In the genomic region with DNA sequence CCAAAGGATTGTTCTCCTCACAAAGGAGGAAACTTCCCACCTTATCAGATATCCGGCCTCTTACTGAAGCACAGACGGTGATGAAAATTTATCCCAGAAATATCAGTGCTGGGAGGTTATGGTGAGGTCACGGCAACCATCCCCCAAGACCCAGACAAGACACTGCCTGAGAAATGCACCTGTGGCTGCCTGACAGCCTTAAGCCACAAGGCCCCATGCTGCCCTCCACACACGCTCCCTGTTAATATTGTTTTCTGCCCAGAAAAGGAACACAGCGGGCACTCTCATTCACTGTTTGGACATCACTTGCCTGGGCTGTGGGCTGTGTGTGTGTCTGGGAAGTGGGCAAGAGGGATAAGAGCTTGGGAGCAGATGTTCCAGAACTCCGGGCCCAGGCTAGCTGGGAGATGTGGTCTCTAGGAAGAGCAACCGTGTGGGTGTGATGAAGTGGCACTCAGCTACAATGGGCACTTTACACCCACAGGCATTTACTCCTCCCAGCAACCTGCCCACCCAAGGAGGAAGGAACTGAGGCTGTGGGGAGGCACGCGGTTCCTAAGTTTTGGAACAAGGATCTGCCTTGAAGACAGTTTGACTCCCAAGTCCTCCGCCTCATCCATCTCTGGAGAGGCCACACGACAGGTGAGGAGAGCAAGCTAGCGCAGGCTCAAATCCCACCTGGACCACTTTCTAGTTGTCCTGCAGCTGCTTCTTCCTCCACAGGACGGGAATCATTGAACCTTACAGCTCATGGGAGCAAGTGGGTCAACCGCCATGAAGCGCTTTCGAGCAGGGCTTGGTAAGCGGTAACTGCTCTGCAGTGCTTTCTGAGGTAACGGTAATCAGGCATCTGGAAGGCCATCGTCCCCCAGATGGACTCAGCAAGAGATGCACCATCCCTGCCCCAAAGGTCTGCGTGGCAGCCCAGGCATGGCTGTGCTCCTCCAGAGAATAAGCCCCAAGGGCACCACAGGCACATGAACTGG, we compare ENCODE assay signal across 11 cellular contexts.
DNase-seq lines count a peak whose midpoint lies in the region; TF ChIP-seq lines count a peak whose summit lies in the region.
"Had no signal": no experiment of that assay in that cellular context is flagged by ENCODE, and none has a peak within 500 bp of the region (broad histone marks: within the 10 kb centered on the region; RNA-seq: fewer than 3 reads in every experiment).

No MANE protein-coding gene starts in this region.

- H3K4me1 Mint-ChIP-seq in type B pancreatic cell (ENCODE audit: unreplicated experiment) = peaks cover 44% of the 10 kb centered on the region

- no peaks in the 10 kb centered on the region for H3K27me3 ChIP-seq in left ventricle myocardium inferior (ENCODE audit: low read depth)
- no peaks in the 10 kb centered on the region for H3K27me3 ChIP-seq in adipocyte (replicated peaks; ENCODE audit: control insufficient read depth, insufficient read depth, low read length)
- H3K27me3 ChIP-seq: left lung had no signal

- no peak overlapping the region for H3K27ac Mint-ChIP-seq in type B pancreatic cell

- H3K9me3 ChIP-seq in left ventricle myocardium inferior (replicated peaks) (no peaks in the 10 kb centered on the region), adipocyte (ENCODE audit: control insufficient read depth, low read length) (no peaks in the 10 kb centered on the region)
- H3K9me3 ChIP-seq: left lung had no signal

- DNase-seq in left ventricle myocardium inferior = no peak
- no peak for DNase-seq in cardiac septum (ENCODE audit: low spot score)
- no peak for DNase-seq in adipocyte (ENCODE audit: low read depth)
- DNase-seq in myocyte (ENCODE audit: low read depth) = peak; percentile 70
- no peak for DNase-seq in type B pancreatic cell (ENCODE audit: extremely low spot score, unreplicated experiment)
- DNase-seq in NCI-H2029 (lab: John Stamatoyannopoulos, UW) = no peak
- DNase-seq in NCI-H1092 treated with DMSO at 0.1 percent for 48 hours (lab: John Stamatoyannopoulos, UW) = no peak
- DNase-seq in NCI-H146 treated with DMSO at 0.1 percent for 48 hours (lab: John Stamatoyannopoulos, UW; ENCODE audit: unreplicated experiment) = no peak
- DNase-seq: AML-193 had no signal

- H3K4me3 Mint-ChIP-seq in type B pancreatic cell = peak overlapping the region; percentile 9

- H3K9me3 Mint-ChIP-seq in type B pancreatic cell = no peaks in the 10 kb centered on the region

- H3K9ac ChIP-seq in adipocyte (ENCODE audit: low read length) = peak overlapping the region; percentile 35
- H3K9ac ChIP-seq: parathyroid adenoma had no signal

- intact Hi-C loops in left ventricle myocardium inferior (cut with micrococcal nuclease) = no loop called here
- intact Hi-C loops in cardiac septum (cut with DNase I) = no loop called here

- H3K27me3 Mint-ChIP-seq in type B pancreatic cell = no peaks in the 10 kb centered on the region

- H3K4me3 ChIP-seq in left ventricle myocardium inferior (no peak overlapping the region), adipocyte (ENCODE audit: low read length) (no peak overlapping the region)
- H3K4me3 ChIP-seq: left lung had no signal

- peak overlapping the region; percentile 87 for H3K27ac ChIP-seq in left ventricle myocardium inferior (replicated peaks)
- H3K27ac ChIP-seq: left lung, parathyroid adenoma had no signal

- TF ChIP-seq CTCF in left ventricle myocardium inferior (IDR thresholded peaks at IDR 0.05; ENCODE audit: borderline replicate concordance) (no peak), type B pancreatic cell (conservative IDR thresholded peaks at IDR 0.05) (no peak)

- no peaks in the 10 kb centered on the region for H3K36me3 Mint-ChIP-seq in type B pancreatic cell

- H3K4me1 ChIP-seq in left ventricle myocardium inferior (peaks cover 100% of the 10 kb centered on the region), adipocyte (ENCODE audit: control insufficient read depth, insufficient read depth, low read length) (peaks cover 40% of the 10 kb centered on the region)

- H3K36me3 ChIP-seq in left ventricle myocardium inferior (no peaks in the 10 kb centered on the region), adipocyte (ENCODE audit: control insufficient read depth, insufficient read depth, low read length, severe bottlenecking) (peaks cover 15% of the 10 kb centered on the region)
